In the genomic region with DNA sequence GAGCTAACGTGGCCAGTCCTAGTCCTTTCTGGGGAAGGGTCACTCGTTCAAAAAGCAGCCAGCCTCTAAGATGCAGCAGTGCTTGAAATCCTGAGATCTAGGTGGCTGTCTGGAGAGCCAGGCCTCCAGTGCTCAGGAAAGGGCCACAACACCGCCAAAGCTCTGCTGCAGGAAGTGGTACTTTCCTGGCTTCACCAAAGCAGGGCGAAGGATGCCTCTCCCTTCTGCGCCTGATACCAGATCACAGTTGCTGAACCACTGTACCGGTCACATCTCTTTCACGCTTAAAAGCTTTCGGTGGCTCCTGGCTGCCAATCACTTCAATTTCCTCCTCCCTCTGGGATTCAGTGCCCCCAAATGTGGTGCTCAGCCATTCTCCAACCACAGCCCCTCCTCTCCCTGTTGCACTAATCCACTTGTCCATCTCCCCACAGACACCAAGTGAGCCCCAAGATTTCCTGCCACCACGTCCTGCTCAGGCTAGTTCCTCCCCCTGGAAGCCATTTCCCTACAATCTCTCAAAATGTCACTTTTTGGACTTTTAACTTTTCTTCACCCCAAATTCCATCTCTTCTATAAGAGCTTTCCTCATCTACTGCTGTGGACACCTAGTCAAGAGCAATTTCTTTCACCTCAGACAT, we compare ENCODE assay signal across 12 cellular contexts.
A peak's percentile ranks its signal among the peaks of the same experiment; 100 is the strongest.
DNase-seq lines count a peak whose midpoint lies in the region; ATAC-seq and TF ChIP-seq lines count a peak whose summit lies in the region.
"Had no signal": no experiment of that assay in that cellular context is flagged by ENCODE, and none has a peak within 500 bp of the region (broad histone marks: within the 10 kb centered on the region; RNA-seq: fewer than 3 reads in every experiment).

No MANE protein-coding gene starts in this region.

- H3K4me1 Mint-ChIP-seq in activated T-cell treated with anti-CD3 and anti-CD28 coated beads, Interleukin-2, amount 50 U/mL, for 4 hours (ENCODE audit: low read depth), result peaks cover 14% of the 10 kb centered on the region

- peak; percentile 62 to 63 for ATAC-seq in activated T-cell treated with anti-CD3 and anti-CD28 coated beads, Interleukin-2, amount 50 U/mL, for 4 hours
- ATAC-seq in mucosa of descending colon (peak; percentile 39), GM19452 (IDR thresholded peaks at IDR 0.05; ENCODE audit: unreplicated experiment) (no peak), GM21619 (IDR thresholded peaks at IDR 0.05; ENCODE audit: unreplicated experiment) (no peak)

- TF ChIP-seq CTCF in mucosa of descending colon (IDR thresholded peaks at IDR 0.05), result no peak

- H3K4me3 ChIP-seq in mucosa of descending colon, result no peak overlapping the region
- H3K4me3 ChIP-seq: spleen had no signal

- DNase-seq in stimulated activated CD4-positive, alpha-beta T cell treated with anti-CD3 and anti-CD28 coated beads, Interleukin-15, amount 100 ng/mL, for 24 hours, result peak; percentile 35
- no peak for DNase-seq in stimulated activated CD4-positive, alpha-beta T cell treated with anti-CD3 and anti-CD28 coated beads, Interleukin-4, amount 100 ng/mL, for 4 hours
- peak; percentile 11 for DNase-seq in activated T-cell treated with anti-CD3 and anti-CD28 coated beads, Interleukin-2, amount 50 U/mL, for 4 hours
- DNase-seq in mucosa of descending colon, result no peak
- no peak for DNase-seq in NCI-H1092 treated with DMSO at 0.1 percent for 48 hours (lab: John Stamatoyannopoulos, UW)
- no peak for DNase-seq in NCI-H1436 treated with DMSO at 0.1 percent for 48 hours (lab: John Stamatoyannopoulos, UW)
- DNase-seq: hippocampal formation, NCI-H1930, OCI-M1, spleen had no signal

- intact Hi-C loops in mucosa of descending colon (cut with DNase I, micrococcal nuclease), result loop anchor here in 1 of 2 donors (5.0 kb wide), 1 partner anchor 308 kb away; no protein-coding TSS in a partner anchor

- no peaks in the 10 kb centered on the region for H3K4me1 ChIP-seq in mucosa of descending colon (ENCODE audit: low read depth)

- H3K27me3 Mint-ChIP-seq in activated T-cell treated with anti-CD3 and anti-CD28 coated beads, Interleukin-2, amount 50 U/mL, for 4 hours (ENCODE audit: low read depth), result no peaks in the 10 kb centered on the region

- no peaks in the 10 kb centered on the region for H3K9me3 ChIP-seq in mucosa of descending colon
- H3K9me3 ChIP-seq: spleen had no signal

- H3K36me3 Mint-ChIP-seq in activated T-cell treated with anti-CD3 and anti-CD28 coated beads, Interleukin-2, amount 50 U/mL, for 4 hours (ENCODE audit: insufficient read depth), result no peaks in the 10 kb centered on the region

- no peak overlapping the region for H3K4me3 Mint-ChIP-seq in activated T-cell treated with anti-CD3 and anti-CD28 coated beads, Interleukin-2, amount 50 U/mL, for 4 hours

- H3K36me3 ChIP-seq in mucosa of descending colon (ENCODE audit: low read depth), result no peaks in the 10 kb centered on the region
- H3K36me3 ChIP-seq: spleen had no signal

- no peaks in the 10 kb centered on the region for H3K9me3 Mint-ChIP-seq in activated T-cell treated with anti-CD3 and anti-CD28 coated beads, Interleukin-2, amount 50 U/mL, for 4 hours

Comparison
In these comparisons a context has a peak if more than half of its experiments do, and no peak if none do; other contexts are left out.
1. DNase-seq: peak in stimulated activated CD4-positive, alpha-beta T cell treated with anti-CD3 and anti-CD28 coated beads, Interleukin-15, amount 100 ng/mL, for 24 hours (single experiment) and activated T-cell treated with anti-CD3 and anti-CD28 coated beads, Interleukin-2, amount 50 U/mL, for 4 hours (single experiment); none in stimulated activated CD4-positive, alpha-beta T cell treated with anti-CD3 and anti-CD28 coated beads, Interleukin-4, amount 100 ng/mL, for 4 hours (0 of 2), mucosa of descending colon (0 of 3), NCI-H1092 treated with DMSO at 0.1 percent for 48 hours (single experiment) and NCI-H1436 treated with DMSO at 0.1 percent for 48 hours (single experiment).
2. ATAC-seq: peak in activated T-cell treated with anti-CD3 and anti-CD28 coated beads, Interleukin-2, amount 50 U/mL, for 4 hours (2 of 2) and mucosa of descending colon (single experiment); none in GM19452 (single experiment) and GM21619 (single experiment).